ENCODE assay signal across 8 cellular contexts in the genomic region with DNA sequence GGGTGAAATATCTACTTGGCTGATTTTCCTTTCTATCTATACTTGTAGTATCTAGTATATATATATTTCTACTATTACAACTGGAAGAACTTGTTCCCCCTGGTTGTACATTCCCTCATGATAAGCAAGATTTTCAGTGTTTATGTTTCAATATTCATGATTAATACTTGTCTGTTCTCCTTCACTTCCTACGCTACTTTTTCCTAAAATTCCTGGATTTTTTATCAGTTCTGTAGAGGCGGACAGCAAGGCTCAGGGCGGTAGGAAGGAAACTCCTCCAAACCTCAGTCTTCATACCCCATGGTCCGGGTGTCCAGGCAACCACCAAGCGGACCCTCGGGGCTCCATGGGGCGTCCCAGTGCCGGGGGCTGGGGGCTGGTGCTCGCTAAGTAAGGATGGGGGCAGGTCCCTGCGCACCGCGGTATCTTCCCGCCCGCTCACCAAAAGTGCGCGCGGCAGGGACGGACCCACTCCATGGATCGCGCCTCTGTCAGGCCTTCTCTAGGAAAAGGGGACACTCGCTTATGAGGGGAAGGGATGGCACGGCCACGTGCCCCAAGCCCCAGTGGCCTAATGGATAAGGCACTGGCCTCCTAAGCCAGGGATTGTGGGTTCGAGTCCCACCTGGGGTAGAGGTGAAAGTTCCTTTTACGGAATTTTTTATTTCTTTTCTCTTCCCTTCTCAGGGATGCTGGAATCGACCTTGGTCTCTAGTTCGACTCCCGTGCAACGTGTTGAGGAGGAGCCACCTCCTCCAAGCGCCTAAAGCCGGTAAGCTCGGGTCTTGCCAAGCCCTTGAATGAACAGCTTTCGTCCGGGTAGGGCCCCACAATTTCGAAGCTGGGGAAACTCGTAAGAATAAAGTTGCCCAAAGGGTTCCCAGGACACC. TPM values are rescaled to one million over a fixed set of nuclear protein-coding genes. Genes with fewer than 3 reads are reported as not detected.
A peak's percentile ranks its signal among the peaks of the same experiment; 100 is the strongest.
DNase-seq lines count a peak whose midpoint lies in the region; ATAC-seq, FAIRE-seq and TF ChIP-seq lines count a peak whose summit lies in the region.

No MANE protein-coding gene starts in this region.

- FAIRE-seq in GM12892 (lab: Jason Lieb, UNC): peak; percentile 92

- peaks cover 11% of the 10 kb centered on the region for H3K9me3 ChIP-seq in iPS-18c (ENCODE audit: control insufficient read depth, insufficient read depth, low read length)

- DNase-seq in GM12892 (ENCODE audit: insufficient read length): peak; percentile 65
- peak; percentile 89 for DNase-seq in NCI-H2171 treated with DMSO at 0.1 percent for 48 hours (lab: John Stamatoyannopoulos, UW)
- peak; percentile 53 to 95 for DNase-seq in T47D (ENCODE audit: low read depth in 1 of 2, low spot score in 1 of 2)
- peak; percentile 49 for DNase-seq in skeletal muscle cell (ENCODE audit: low read depth)

- in situ Hi-C loops in T47D (cut with HindIII; ENCODE audit: low pct_unique_long_range_greater_than_20kb, low sequenced_read_pairs): no loop called here

- peak; percentile 42 for ATAC-seq in HG03097 (IDR thresholded peaks at IDR 0.05; ENCODE audit: low FRiP score, unreplicated experiment)
- ATAC-seq in GM18517 (IDR thresholded peaks at IDR 0.05; ENCODE audit: unreplicated experiment): no peak

- H3K4me3 ChIP-seq in WI38 (ENCODE audit: low read depth, low read length) (peak overlapping the region; percentile 73), iPS-18c (ENCODE audit: insufficient read depth, low read depth, low read length) (peak overlapping the region; percentile 81), skeletal muscle cell (ENCODE audit: low read depth, low read length) (peak overlapping the region; percentile 89)

- TF ChIP-seq CTCF in WI38 (IDR thresholded peaks at IDR 0.05; ENCODE audit: low read depth, low read length): 0 out of 2 replicates have a peak, but pooled peaks have one; percentile 4

- TF ChIP-seq POLR2A in GM12892 (IDR thresholded peaks at IDR 0.05; ENCODE audit: low read depth, low read length): peak; percentile 4; the same call in 1 of the 2 replicates

RNA-seq across cellular contexts. Expression of a gene that starts 13.2 kb away (rescaled TPM):
- polyA plus RNA-seq in GM12892 (2012; ENCODE audit: missing spikeins): 366 TPM

RNA-seq across cellular contexts. Expression of a gene that starts 13.4 kb away (rescaled TPM):
- polyA plus RNA-seq in GM12892 (2012; ENCODE audit: missing spikeins): 9.9 TPM

RNA-seq across cellular contexts. Expression of a gene that starts 21.1 kb away (rescaled TPM):
- 40.0 TPM for polyA plus RNA-seq in GM12892 (2012; ENCODE audit: missing spikeins)

RNA-seq across cellular contexts. Expression of a gene that starts 46.2 kb away (rescaled TPM):
- not detected for polyA plus RNA-seq in GM12892 (2012; ENCODE audit: missing spikeins)

RNA-seq across cellular contexts. Expression of a gene that starts 54.2 kb away (rescaled TPM):
- 1.0 TPM for polyA plus RNA-seq in GM12892 (2012; ENCODE audit: missing spikeins)
